2 cellular contexts compared by ENCODE assay signal in genomic region chr10:12594448-12594944, GRCh38.
TF ChIP-seq lines count a peak whose summit lies in the region.

No MANE protein-coding gene starts in this region.

TF ChIP-seq in liver, 16 proteins besides CTCF, POLR2A, EP300 and RAD21 (continued from another document):
- TF ChIP-seq REST (IDR thresholded peaks at IDR 0.05) (no peak), YY1 (IDR thresholded peaks at IDR 0.05) (peak; percentile 58), FOXA2 (IDR thresholded peaks at IDR 0.05) (no peak), HNF4A (conservative IDR thresholded peaks at IDR 0.05) (no peak), RXRA (IDR thresholded peaks at IDR 0.05) (peak; percentile 62 to 70), NR2F2 (IDR thresholded peaks at IDR 0.05) (peak; percentile 72), ZBTB33 (IDR thresholded peaks at IDR 0.05) (no peak), TAF1 (conservative IDR thresholded peaks at IDR 0.05) (no peak), MAX (IDR thresholded peaks at IDR 0.05) (no peak), HNF4G (IDR thresholded peaks at IDR 0.05) (no peak), ATF3 (IDR thresholded peaks at IDR 0.05) (no peak), FOXA1 (IDR thresholded peaks at IDR 0.05) (no peak), SP1 (IDR thresholded peaks at IDR 0.05) (peak; percentile 46), JUND (IDR thresholded peaks at IDR 0.05) (no peak), EGR1 (IDR thresholded peaks at IDR 0.05; ENCODE audit: low read depth in 2 of 2) (no peak)
TF ChIP-seq in liver: peak in this region for 4.

TF ChIP-seq in HepG2, 621 proteins besides CTCF, POLR2A, EP300 and RAD21 (continued from another document):
- TF ChIP-seq CCDC6 (CRISPR knock-in tag; IDR thresholded peaks at IDR 0.05) (no peak), SMAD9 (CRISPR knock-in tag; IDR thresholded peaks at IDR 0.05) (no peak), ZMAT5 (CRISPR knock-in tag; IDR thresholded peaks at IDR 0.05; ENCODE audit: borderline replicate concordance, low read depth) (no peak)
